In genomic region chr11:5631426-5631825, GRCh38 we compare ENCODE assay signal across 16 cellular contexts. TPM values are rescaled to one million over a fixed set of nuclear protein-coding genes. Genes with fewer than 3 reads are reported as not detected.
DNase-seq lines count a peak whose midpoint lies in the region; ATAC-seq and TF ChIP-seq lines count a peak whose summit lies in the region.
"Had no signal": no experiment of that assay in that cellular context is flagged by ENCODE, and none has a peak within 500 bp of the region (broad histone marks: within the 10 kb centered on the region; RNA-seq: fewer than 3 reads in every experiment).

No MANE protein-coding gene starts in this region.

- POLR2A ChIA-PET in PC-3 (lab: Charles Lee; ENCODE audit: unreplicated experiment), result no interaction called here

- H3K9me3 ChIP-seq in smooth muscle cell (replicated peaks; ENCODE audit: low read depth) (no peaks in the 10 kb centered on the region), PC-3 (ENCODE audit: low read length) (no peaks in the 10 kb centered on the region)
- H3K9me3 ChIP-seq: thyroid gland had no signal

- H3K4me2 ChIP-seq in smooth muscle cell (peak overlapping the region; percentile 12), PC-3 (ENCODE audit: low read length) (no peak overlapping the region)

- no peak for TF ChIP-seq CTCF in smooth muscle cell (IDR thresholded peaks at IDR 0.05; ENCODE audit: borderline replicate concordance, insufficient read depth, poor library complexity, severe bottlenecking)
- no peak for TF ChIP-seq CTCF in PC-3 (conservative IDR thresholded peaks at IDR 0.05; ENCODE audit: low read depth, low read length)

- H3K9ac ChIP-seq in smooth muscle cell (ENCODE audit: low read depth), result no peak overlapping the region
- H3K9ac ChIP-seq in PC-3 (ENCODE audit: low read length), result no peak overlapping the region

- H3K4me1 ChIP-seq in smooth muscle cell (ENCODE audit: low read depth) (no peaks in the 10 kb centered on the region), PC-3 (ENCODE audit: insufficient read depth, low read length) (no peaks in the 10 kb centered on the region)
- H3K4me1 ChIP-seq: thyroid gland had no signal

- ATAC-seq in GM18868 (IDR thresholded peaks at IDR 0.05; ENCODE audit: unreplicated experiment) (peak; percentile 18), GM21529 (IDR thresholded peaks at IDR 0.05; ENCODE audit: unreplicated experiment) (peak; percentile 26), HG03469 (IDR thresholded peaks at IDR 0.05; ENCODE audit: unreplicated experiment) (peak; percentile 6), PC-3 (no peak)

- no peaks in the 10 kb centered on the region for H3K79me2 ChIP-seq in smooth muscle cell (ENCODE audit: low read depth)
- no peaks in the 10 kb centered on the region for H3K79me2 ChIP-seq in PC-3 (ENCODE audit: low read length)

- H4K20me1 ChIP-seq in smooth muscle cell (ENCODE audit: low read depth) (no peaks in the 10 kb centered on the region), PC-3 (ENCODE audit: low read length) (no peaks in the 10 kb centered on the region)

- WGBS in smooth muscle cell (ENCODE audit: low lambda C conversion rate), result 51% methylated on average over 2 of the region's 2 CpGs

- H3K9me2 ChIP-seq in PC-3 (replicated peaks; ENCODE audit: low read length), result no peaks in the 10 kb centered on the region

- no peaks in the 10 kb centered on the region for H3K27me3 ChIP-seq in smooth muscle cell (ENCODE audit: low read depth)
- no peaks in the 10 kb centered on the region for H3K27me3 ChIP-seq in PC-3 (ENCODE audit: low read length)
- H3K27me3 ChIP-seq: cardiac muscle cell, thyroid gland had no signal

- H3K36me3 ChIP-seq in smooth muscle cell (ENCODE audit: low read depth) (no peaks in the 10 kb centered on the region), PC-3 (ENCODE audit: low read depth, low read length) (no peaks in the 10 kb centered on the region)
- H3K36me3 ChIP-seq: cardiac muscle cell had no signal

- intact Hi-C loops in PC-3 (cut with micrococcal nuclease), result no loop called here

- H3K27ac ChIP-seq in smooth muscle cell (ENCODE audit: low read depth) (no peak overlapping the region), PC-3 (ENCODE audit: low read length) (no peak overlapping the region)
- H3K27ac ChIP-seq: cardiac muscle cell, thyroid gland had no signal

- no peak overlapping the region for H2AFZ ChIP-seq in smooth muscle cell (ENCODE audit: low read depth)
- H2AFZ ChIP-seq in PC-3 (ENCODE audit: low read length), result no peak overlapping the region

- BruUV-seq in PC-3 (replicated peaks; lab: Mats Ljungman, UMichigan), result no TSS peak

- DNase-seq in smooth muscle cell (lab: John Stamatoyannopoulos, UW; ENCODE audit: unreplicated experiment), result no peak
- DNase-seq in PC-3, result no peak
- DNase-seq in H4 (ENCODE audit: low spot score), result no peak
- no peak for DNase-seq in NCI-H2171 (lab: John Stamatoyannopoulos, UW)
- DNase-seq in activated naive CD4-positive, alpha-beta T cell treated with Interleukin-2 at 50 U/mL for 16 hours, result no peak
- DNase-seq: activated effector memory CD4-positive, alpha-beta T cell treated with Interleukin-2 at 50 U/mL for 16 hours; CD8-positive, alpha-beta memory T cell; hypothalamus; NCI-H187; thyroid gland had no signal

- no peaks in the 10 kb centered on the region for H3F3A ChIP-seq in smooth muscle cell (ENCODE audit: low read depth)
- H3F3A ChIP-seq in PC-3 (ENCODE audit: low read length, unreplicated experiment), result no peaks in the 10 kb centered on the region

- H3K4me3 ChIP-seq in smooth muscle cell (no peak overlapping the region), PC-3 (ENCODE audit: low read length) (no peak overlapping the region)
- H3K4me3 ChIP-seq: cardiac muscle cell, skin epidermis, thyroid gland had no signal

- CTCF ChIA-PET in PC-3 (lab: Charles Lee), result no interaction called here

RNA-seq across cellular contexts. Expression of gene TRIM34, which starts 6.6 kb away (rescaled TPM):
- total RNA-seq in smooth muscle cell (6.7 and 7.5 TPM in 2 replicates), PC-3 (2014; rRNA removed) (1.3 and 1.6 TPM in 2 replicates)
- polyA plus RNA-seq in smooth muscle cell, result 4.1 and 6.3 TPM in 2 replicates
- total RNA-seq in H4 (2014; rRNA removed; shearing (Covaris generic)), result 14.4 and 19.1 TPM in 2 replicates

RNA-seq across cellular contexts. Expression of gene TRIM6, which starts 35.0 kb away (rescaled TPM):
- total RNA-seq in smooth muscle cell (5.6 and 10.0 TPM in 2 replicates), PC-3 (2014; rRNA removed) (10.1 and 12.6 TPM in 2 replicates)
- 3.7 and 11.7 TPM in 2 replicates for polyA plus RNA-seq in smooth muscle cell
- 6.4 and 11.2 TPM in 2 replicates for total RNA-seq in H4 (2014; rRNA removed; shearing (Covaris generic))
- polyA plus RNA-seq: CD8-positive, alpha-beta memory T cell had no signal

RNA-seq across cellular contexts. Expression of gene OR52B6, which starts 50.7 kb away (rescaled TPM):
- total RNA-seq in smooth muscle cell, result not detected in 2 replicates
- not detected in 2 replicates for polyA plus RNA-seq in smooth muscle cell
- not detected in 2 replicates for total RNA-seq in PC-3 (2014; rRNA removed)
- not detected in 2 replicates for total RNA-seq in H4 (2014; rRNA removed; shearing (Covaris generic))
- total RNA-seq: cardiac muscle cell; CD8-positive, alpha-beta memory T cell; lower leg skin; thyroid gland had no signal
- polyA plus RNA-seq: cardiac muscle cell; CD8-positive, alpha-beta memory T cell had no signal

RNA-seq across cellular contexts. Expression of gene TRIM5, which starts 53.4 kb away (rescaled TPM):
- total RNA-seq in smooth muscle cell (22.2 and 27.6 TPM in 2 replicates), PC-3 (2014; rRNA removed) (16.1 and 18.6 TPM in 2 replicates)
- 16.4 and 18.0 TPM in 2 replicates for polyA plus RNA-seq in smooth muscle cell
- 36.5 and 38.1 TPM in 2 replicates for total RNA-seq in H4 (2014; rRNA removed; shearing (Covaris generic))

RNA-seq across cellular contexts. Expression of gene TRIM22, which starts 58.2 kb away (rescaled TPM):
- total RNA-seq in smooth muscle cell (34.4 and 41.1 TPM in 2 replicates), PC-3 (2014; rRNA removed) (not detected in 2 replicates)
- polyA plus RNA-seq in smooth muscle cell, result 26.1 and 33.4 TPM in 2 replicates
- total RNA-seq in H4 (2014; rRNA removed; shearing (Covaris generic)), result 62.8 and 69.6 TPM in 2 replicates
- total RNA-seq: cardiac muscle cell had no signal
